ENCODE assay signal across 19 cellular contexts in genomic region chr1:25701030-25701785, GRCh38.
A peak's percentile ranks its signal among the peaks of the same experiment; 100 is the strongest.
DNase-seq lines count a peak whose midpoint lies in the region; ATAC-seq and TF ChIP-seq lines count a peak whose summit lies in the region.
"Had no signal": no experiment of that assay in that cellular context is flagged by ENCODE, and none has a peak within 500 bp of the region (broad histone marks: within the 10 kb centered on the region; RNA-seq: fewer than 3 reads in every experiment).

No MANE protein-coding gene starts in this region.

- no peaks in the 10 kb centered on the region for H3K36me3 ChIP-seq in IMR-90 (ENCODE audit: control insufficient read depth, insufficient read depth, low read length)
- no peaks in the 10 kb centered on the region for H3K36me3 ChIP-seq in muscle layer of duodenum (ENCODE audit: control insufficient read depth in 1 of 2, insufficient read depth in 2 of 2, low read length in 2 of 2)
- no peaks in the 10 kb centered on the region for H3K36me3 ChIP-seq in suprapubic skin
- H3K36me3 ChIP-seq in brain microvascular endothelial cell (replicated peaks): no peaks in the 10 kb centered on the region
- H3K36me3 ChIP-seq: MG63 had no signal

- H3K79me1 ChIP-seq in IMR-90 (ENCODE audit: low read depth in 1 of 2, low read length in 2 of 2): peaks cover 0 to 38% of the 10 kb centered on the region in 2 experiments; a peak in 2 of 4 replicates

- no peaks in the 10 kb centered on the region for H3K9me3 Mint-ChIP-seq in activated T-helper 17 cell treated with anti-CD3 and anti-CD28 coated beads, Interleukin-2, amount 50 U/mL, for 72 hours
- H3K9me3 Mint-ChIP-seq: natural killer cell treated with Interleukin-12 subunit alpha and Interleukin-12 subunit beta and Interleukin-15 and Interleukin-18, amount 100 ng/mL, for 72 hours; stimulated activated naive CD8-positive, alpha-beta T cell treated with anti-CD3 and anti-CD28 coated beads, Interleukin-15, amount 100 ng/mL, for 72 hours; T-cell had no signal

- in situ Hi-C loops in IMR-90 (cut with MboI; ENCODE audit: low sequenced_read_pairs) (no loop called here), brain microvascular endothelial cell (cut with HindIII; ENCODE audit: low pct_ligation_motif_present, low sequenced_read_pairs) (no loop called here)

- no peak for ATAC-seq in IMR-90 (ENCODE audit: low read depth)
- ATAC-seq in activated T-helper 17 cell treated with anti-CD3 and anti-CD28 coated beads, Interleukin-2, amount 50 U/mL, for 72 hours (replicated peaks): no peak
- ATAC-seq: natural killer cell treated with Interleukin-12 subunit alpha and Interleukin-12 subunit beta and Interleukin-15 and Interleukin-18, amount 100 ng/mL, for 72 hours; stimulated activated naive CD8-positive, alpha-beta T cell treated with anti-CD3 and anti-CD28 coated beads, Interleukin-15, amount 100 ng/mL, for 72 hours; T-cell had no signal

- H2BK120ac ChIP-seq in IMR-90 (ENCODE audit: low read depth, low read length): peak overlapping the region; percentile 47; the same call in 1 of the 2 replicates

- no peak overlapping the region for H3K4me3 Mint-ChIP-seq in activated T-helper 17 cell treated with anti-CD3 and anti-CD28 coated beads, Interleukin-2, amount 50 U/mL, for 72 hours
- H3K4me3 Mint-ChIP-seq: activated naive CD8-positive, alpha-beta T cell treated with anti-CD3 and anti-CD28 coated beads for 36 hours; natural killer cell treated with Interleukin-12 subunit alpha and Interleukin-12 subunit beta and Interleukin-15 and Interleukin-18, amount 100 ng/mL, for 72 hours; stimulated activated naive CD8-positive, alpha-beta T cell treated with anti-CD3 and anti-CD28 coated beads, Interleukin-15, amount 100 ng/mL, for 72 hours; T-cell had no signal

- no peaks in the 10 kb centered on the region for H3K9me3 ChIP-seq in IMR-90 (ENCODE audit: control insufficient read depth, insufficient read depth, low read length)
- H3K9me3 ChIP-seq in muscle layer of duodenum (ENCODE audit: control insufficient read depth in 1 of 2, low read length in 2 of 2): no peaks in the 10 kb centered on the region
- no peaks in the 10 kb centered on the region for H3K9me3 ChIP-seq in suprapubic skin
- H3K9me3 ChIP-seq: MG63 had no signal

- no peak overlapping the region for H3K4me2 ChIP-seq in IMR-90 (ENCODE audit: low read depth, low read length)

- peak overlapping the region in 1 of 2 experiments; percentile 18; a peak in 1 of 4 replicates for H4K8ac ChIP-seq in IMR-90 (ENCODE audit: low read depth in 2 of 2, low read length in 2 of 2)

- peak overlapping the region; percentile 34; the same call in 1 of the 2 replicates for H4K5ac ChIP-seq in IMR-90 (ENCODE audit: low read depth, low read length)

- 100% methylated on average over 4 of the region's 9 CpGs; no CpG with 5 or more reads in 1 of the 2 experiments for WGBS in IMR-90 (ENCODE audit: extremely low coverage in 2 of 2, insufficient read length in 1 of 2), 2 experiments
- 55% methylated on average over 9 of the region's 9 CpGs for WGBS in suprapubic skin

- H3K23ac ChIP-seq in IMR-90 (ENCODE audit: low read depth, low read length): peak overlapping the region; percentile 40; the same call in 1 of the 2 replicates

- H2BK20ac ChIP-seq in IMR-90 (ENCODE audit: low read depth, low read length): peak overlapping the region; percentile 43; the same call in 1 of the 2 replicates

- no peak overlapping the region for H3K9ac ChIP-seq in IMR-90 (ENCODE audit: low read depth, low read length)

- H3K27me3 ChIP-seq in IMR-90 (ENCODE audit: control insufficient read depth, insufficient read depth, low read length): no peaks in the 10 kb centered on the region
- no peaks in the 10 kb centered on the region for H3K27me3 ChIP-seq in muscle layer of duodenum (ENCODE audit: low read depth, low read length)
- H3K27me3 ChIP-seq in suprapubic skin: no peaks in the 10 kb centered on the region
- no peaks in the 10 kb centered on the region for H3K27me3 ChIP-seq in brain microvascular endothelial cell (replicated peaks)
- H3K27me3 ChIP-seq: MG63 had no signal

- peaks cover 29% of the 10 kb centered on the region for H3K9me1 ChIP-seq in IMR-90 (ENCODE audit: insufficient read depth, low read length)

- no TSS peak for BruUV-seq in IMR-90 (replicated peaks; lab: Mats Ljungman, UMichigan)

- peak overlapping the region; percentile 27; the same call in 1 of the 3 replicates for H2BK15ac ChIP-seq in IMR-90 (ENCODE audit: low read depth, low read length)

- H2AK5ac ChIP-seq in IMR-90 (ENCODE audit: low read depth, low read length): peak overlapping the region; percentile 92; the same call in 1 of the 2 replicates

- dilution Hi-C loops in IMR-90 (cut with HindIII; ENCODE audit: low sequenced_read_pairs, unreplicated experiment): no loop called here

- peak overlapping the region; percentile 38; the same call in 1 of the 2 replicates for H4K91ac ChIP-seq in IMR-90 (ENCODE audit: insufficient read depth, low read depth, low read length)

- H3K4ac ChIP-seq in IMR-90 (ENCODE audit: low read depth, low read length): peak overlapping the region; percentile 59

- POLR2A ChIA-PET in IMR-90 (lab: Charles Lee; ENCODE audit: unreplicated experiment): no interaction called here

- H4K20me1 ChIP-seq in IMR-90 (ENCODE audit: insufficient read depth, low read length): no peaks in the 10 kb centered on the region

- H3K4me3 ChIP-seq in IMR-90 (ENCODE audit: insufficient read depth, low read depth, low read length) (no peak overlapping the region), muscle layer of duodenum (ENCODE audit: low read depth in 1 of 2, low read length in 2 of 2) (no peak overlapping the region), suprapubic skin (no peak overlapping the region), brain microvascular endothelial cell (ENCODE audit: low read depth, low read length) (no peak overlapping the region)
- H3K4me3 ChIP-seq: MG63, smooth muscle cell had no signal

- H3K18ac ChIP-seq in IMR-90 (ENCODE audit: low read depth, low read length): peak overlapping the region; percentile 16; the same call in 1 of the 2 replicates

- H3K27ac Mint-ChIP-seq in activated T-helper 17 cell treated with anti-CD3 and anti-CD28 coated beads, Interleukin-2, amount 50 U/mL, for 72 hours: no peak overlapping the region
- H3K27ac Mint-ChIP-seq: activated naive CD8-positive, alpha-beta T cell treated with anti-CD3 and anti-CD28 coated beads for 36 hours; natural killer cell treated with Interleukin-12 subunit alpha and Interleukin-12 subunit beta and Interleukin-15 and Interleukin-18, amount 100 ng/mL, for 72 hours; stimulated activated naive CD8-positive, alpha-beta T cell treated with anti-CD3 and anti-CD28 coated beads, Interleukin-15, amount 100 ng/mL, for 72 hours had no signal

- no peak overlapping the region for H2BK5ac ChIP-seq in IMR-90 (ENCODE audit: low read depth, low read length, poor library complexity, severe bottlenecking)

- H3K27me3 Mint-ChIP-seq in activated T-helper 17 cell treated with anti-CD3 and anti-CD28 coated beads, Interleukin-2, amount 50 U/mL, for 72 hours: no peaks in the 10 kb centered on the region
- H3K27me3 Mint-ChIP-seq: activated naive CD8-positive, alpha-beta T cell treated with anti-CD3 and anti-CD28 coated beads for 36 hours; stimulated activated naive CD8-positive, alpha-beta T cell treated with anti-CD3 and anti-CD28 coated beads, Interleukin-15, amount 100 ng/mL, for 72 hours; T-cell had no signal

- CTCF ChIA-PET in IMR-90 (lab: Yijun Ruan, JAX): no interaction called here

- H2AFZ ChIP-seq in IMR-90 (replicated peaks; ENCODE audit: low read length, poor library complexity): no peak overlapping the region

- peak overlapping the region; percentile 93; the same call in 1 of the 2 replicates for H3K27ac ChIP-seq in IMR-90 (ENCODE audit: insufficient read depth, low read length)
- H3K27ac ChIP-seq in cingulate gyrus (ENCODE audit: low read depth, low read length): peak overlapping the region; percentile 81
- H3K27ac ChIP-seq in muscle layer of duodenum (ENCODE audit: low read length): peak overlapping the region; percentile 8
- H3K27ac ChIP-seq in suprapubic skin: no peak overlapping the region
- H3K27ac ChIP-seq in brain microvascular endothelial cell: no peak overlapping the region

- peak overlapping the region; percentile 15 for H2AK9ac ChIP-seq in IMR-90 (replicated peaks; ENCODE audit: low read depth, low read length, poor library complexity)

- DNase-seq in IMR-90 (no peak), suprapubic skin (ENCODE audit: low spot score in 2 of 2) (peak; percentile 40 to 62), brain microvascular endothelial cell (no peak)
- no peak for DNase-seq in activated naive CD4-positive, alpha-beta T cell (lab: John Stamatoyannopoulos, UW)
- DNase-seq: activated naive CD8-positive, alpha-beta T cell treated with anti-CD3 and anti-CD28 coated beads for 36 hours; MG63; NCI-H1436 treated with DMSO at 0.1 percent for 48 hours; NCI-H2171; NCI-H526 treated with DMSO at 0.1 percent for 48 hours; OCI-M1; SIG-M5; stimulated activated CD4-positive, alpha-beta T cell treated with anti-CD3 and anti-CD28 coated beads, Interleukin-4, amount 100 ng/mL, for 1 hour; stimulated activated naive CD8-positive, alpha-beta T cell treated with anti-CD3 and anti-CD28 coated beads, Interleukin-15, amount 100 ng/mL, for 72 hours; T-cell had no signal

- H3K4me1 Mint-ChIP-seq in activated T-helper 17 cell treated with anti-CD3 and anti-CD28 coated beads, Interleukin-2, amount 50 U/mL, for 72 hours: peaks cover 23% of the 10 kb centered on the region

- TF ChIP-seq CTCF in IMR-90 (conservative IDR thresholded peaks at IDR 0.05; ENCODE audit: low read depth, low read length) (no peak), suprapubic skin (IDR thresholded peaks at IDR 0.05) (no peak), brain microvascular endothelial cell (IDR thresholded peaks at IDR 0.05; ENCODE audit: low read depth, low read length, missing control alignments) (no peak)

- no peak overlapping the region for H3K14ac ChIP-seq in IMR-90 (replicated peaks; ENCODE audit: low read depth, low read length)

- H3K4me1 ChIP-seq in IMR-90 (ENCODE audit: control insufficient read depth, insufficient read depth, low read length) (peaks cover 40% of the 10 kb centered on the region), muscle layer of duodenum (ENCODE audit: control insufficient read depth in 1 of 2, insufficient read depth in 2 of 2, low read length in 2 of 2) (peaks cover 19 to 45% of the 10 kb centered on the region in 2 donors), suprapubic skin (peaks cover 72% of the 10 kb centered on the region)

- no peak overlapping the region for H3K56ac ChIP-seq in IMR-90 (ENCODE audit: extremely low read depth, insufficient read depth, low read length)

- no peak for TF ChIP-seq RAD21 in IMR-90 (IDR thresholded peaks at IDR 0.05; ENCODE audit: low read length)

- intact Hi-C loops in IMR-90 (cut with micrococcal nuclease): no loop called here

- no peak for TF ChIP-seq EP300 in suprapubic skin (IDR thresholded peaks at IDR 0.05)

- TF ChIP-seq POLR2A in IMR-90 (IDR thresholded peaks at IDR 0.05; ENCODE audit: low read depth, low read length) (no peak), suprapubic skin (IDR thresholded peaks at IDR 0.05) (no peak)

- H3K36me3 Mint-ChIP-seq in activated T-helper 17 cell treated with anti-CD3 and anti-CD28 coated beads, Interleukin-2, amount 50 U/mL, for 72 hours (ENCODE audit: low read depth): no peaks in the 10 kb centered on the region
- H3K36me3 Mint-ChIP-seq: natural killer cell treated with Interleukin-12 subunit alpha and Interleukin-12 subunit beta and Interleukin-15 and Interleukin-18, amount 100 ng/mL, for 72 hours had no signal

Comparison
In these comparisons a context has a peak if more than half of its experiments do, and no peak if none do; other contexts are left out.
1. DNase-seq: peak in suprapubic skin (2 of 2); none in IMR-90 (single experiment), brain microvascular endothelial cell (single experiment) and activated naive CD4-positive, alpha-beta T cell (0 of 4).
2. H3K27ac ChIP-seq: peak in IMR-90 (single experiment), cingulate gyrus (single experiment) and muscle layer of duodenum (single experiment); none in suprapubic skin (single experiment) and brain microvascular endothelial cell (single experiment).